20 cellular contexts compared by ENCODE assay signal in genomic region chr7:66379761-66380160, GRCh38.
DNase-seq lines count a peak whose midpoint lies in the region; FAIRE-seq and TF ChIP-seq lines count a peak whose summit lies in the region.
"Had no signal": no experiment of that assay in that cellular context is flagged by ENCODE, and none has a peak within 500 bp of the region (broad histone marks: within the 10 kb centered on the region; RNA-seq: fewer than 3 reads in every experiment).

No MANE protein-coding gene starts in this region.

- H3K27ac Mint-ChIP-seq in astrocyte (ENCODE audit: unreplicated experiment) = peak overlapping the region; percentile 1
- H3K27ac Mint-ChIP-seq: activated naive CD4-positive, alpha-beta T cell treated with anti-CD3 and anti-CD28 coated beads, Interleukin-2, amount 50 U/mL, for 24 hours; progenitor cell of endocrine pancreas had no signal

- no peaks in the 10 kb centered on the region for H4K20me1 ChIP-seq in astrocyte (ENCODE audit: insufficient read depth, low read length)

- no peak for TF ChIP-seq POLR2A in Peyer's patch (IDR thresholded peaks at IDR 0.05)

- no peak overlapping the region for H2AFZ ChIP-seq in ACC112 (ENCODE audit: low read length, unreplicated experiment)
- H2AFZ ChIP-seq in astrocyte (ENCODE audit: low read depth, low read length) = no peak overlapping the region

- DNase-seq in LoVo (ENCODE audit: low spot score) (peak; percentile 23), astrocyte (ENCODE audit: low read depth) (peak; percentile 18), fibroblast of villous mesenchyme (ENCODE audit: low read depth) (peak; percentile 64), Peyer's patch (no peak), HTR-8/SVneo (ENCODE audit: insufficient read length, low spot score) (no peak), NCI-H2227 (lab: John Stamatoyannopoulos, UW; ENCODE audit: unreplicated experiment) (no peak), BE2C (no peak)
- DNase-seq: activated CD4-positive, alpha-beta T cell treated with anti-CD3 and anti-CD28 coated beads, Interleukin-2, amount 10 ng/mL, durations not matched to agents 7 days and 5 days; left ventricle myocardium superior; naive B cell; NCI-H1930; NCI-H510A treated with DMSO at 0.1 percent for 48 hours; spleen; stimulated activated naive CD4-positive, alpha-beta T cell; upper lobe of left lung had no signal

- TF ChIP-seq CTCF in astrocyte (IDR thresholded peaks at IDR 0.05; ENCODE audit: insufficient read depth, low read depth, low read length) (no peak), fibroblast of villous mesenchyme (IDR thresholded peaks at IDR 0.05; ENCODE audit: insufficient read depth, low read depth, low read length) (no peak), Peyer's patch (IDR thresholded peaks at IDR 0.05) (no peak), BE2C (IDR thresholded peaks at IDR 0.05; ENCODE audit: low read depth, low read length) (no peak)

- H3K4me1 Mint-ChIP-seq in astrocyte (ENCODE audit: low read depth, unreplicated experiment) = peaks cover 6% of the 10 kb centered on the region
- H3K4me1 Mint-ChIP-seq: activated CD4-positive, alpha-beta T cell treated with anti-CD3 and anti-CD28 coated beads, Interleukin-2, amount 10 ng/mL, durations not matched to agents 7 days and 5 days; activated naive CD4-positive, alpha-beta T cell treated with anti-CD3 and anti-CD28 coated beads, Interleukin-2, amount 50 U/mL, for 24 hours had no signal

- peaks cover 28% of the 10 kb centered on the region for H3K36me3 Mint-ChIP-seq in astrocyte (ENCODE audit: low read depth, unreplicated experiment)

- no peak overlapping the region for H3K9ac ChIP-seq in astrocyte (ENCODE audit: low read length)

- H3K27me3 ChIP-seq in ACC112 (ENCODE audit: insufficient read depth, low read length) (no peaks in the 10 kb centered on the region), astrocyte (ENCODE audit: insufficient read depth, low read length) (no peaks in the 10 kb centered on the region), Peyer's patch (no peaks in the 10 kb centered on the region), BE2C (no peaks in the 10 kb centered on the region)
- H3K27me3 ChIP-seq: spleen, upper lobe of left lung had no signal

- H3K27ac ChIP-seq in ACC112 (ENCODE audit: low read depth, low read length) (peak overlapping the region; percentile 68), astrocyte (ENCODE audit: low read depth, low read length) (peak overlapping the region; percentile 45), Peyer's patch (no peak overlapping the region)
- H3K27ac ChIP-seq: spleen, upper lobe of left lung had no signal

- H3K79me2 ChIP-seq in ACC112 (ENCODE audit: control insufficient read depth, insufficient read depth, low read length, unreplicated experiment) (no peaks in the 10 kb centered on the region), astrocyte (ENCODE audit: insufficient read depth, low read length) (no peaks in the 10 kb centered on the region)

- FAIRE-seq in astrocyte (lab: Jason Lieb, UNC) (no peak), HTR-8/SVneo (lab: Jason Lieb, UNC) (no peak)
- FAIRE-seq: G401.6, H1 had no signal

- H3K36me3 ChIP-seq in ACC112 (ENCODE audit: insufficient read depth, low read length) (peaks cover 6% of the 10 kb centered on the region; the same call in 1 of the 2 replicates), astrocyte (ENCODE audit: insufficient read depth, low read length) (no peaks in the 10 kb centered on the region), Peyer's patch (peaks cover 0 to 4% (median 0%) of the 10 kb centered on the region in 3 donors), BE2C (no peaks in the 10 kb centered on the region)

- no peaks in the 10 kb centered on the region for H3K9me3 Mint-ChIP-seq in astrocyte (ENCODE audit: unreplicated experiment)

- no peaks in the 10 kb centered on the region for H3K27me3 Mint-ChIP-seq in astrocyte (ENCODE audit: low read depth, unreplicated experiment)
- H3K27me3 Mint-ChIP-seq: activated CD4-positive, alpha-beta T cell treated with anti-CD3 and anti-CD28 coated beads, Interleukin-2, amount 10 ng/mL, durations not matched to agents 7 days and 5 days; activated naive CD4-positive, alpha-beta T cell treated with anti-CD3 and anti-CD28 coated beads, Interleukin-2, amount 50 U/mL, for 24 hours; naive B cell; progenitor cell of endocrine pancreas had no signal

- H3K4me3 ChIP-seq in ACC112 (ENCODE audit: low read depth, low read length) = no peak overlapping the region
- no peak overlapping the region for H3K4me3 ChIP-seq in astrocyte (ENCODE audit: insufficient read depth, low read depth, low read length)
- H3K4me3 ChIP-seq in fibroblast of villous mesenchyme (ENCODE audit: low read depth, low read length) = no peak overlapping the region
- H3K4me3 ChIP-seq in Peyer's patch = no peak overlapping the region
- H3K4me3 ChIP-seq in BE2C (ENCODE audit: low read depth, low read length) = no peak overlapping the region
- H3K4me3 ChIP-seq: spleen, upper lobe of left lung had no signal

- H3K4me2 ChIP-seq in astrocyte (ENCODE audit: low read length) = no peak overlapping the region

- H3K9me3 ChIP-seq in astrocyte (ENCODE audit: insufficient read depth, low read depth, low read length) = no peaks in the 10 kb centered on the region
- peaks cover 0 to 8% (median 0%) of the 10 kb centered on the region in 4 donors for H3K9me3 ChIP-seq in Peyer's patch
- no peaks in the 10 kb centered on the region for H3K9me3 ChIP-seq in BE2C

- H3K4me1 ChIP-seq in ACC112 (ENCODE audit: control insufficient read depth, insufficient read depth, low read length, unreplicated experiment) (peaks cover 13% of the 10 kb centered on the region), astrocyte (ENCODE audit: insufficient read depth, low read length) (peaks cover 4% of the 10 kb centered on the region), Peyer's patch (no peaks in the 10 kb centered on the region), BE2C (no peaks in the 10 kb centered on the region)
- H3K4me1 ChIP-seq: spleen, upper lobe of left lung had no signal

- H3K4me3 Mint-ChIP-seq in astrocyte (ENCODE audit: unreplicated experiment) = no peak overlapping the region
- H3K4me3 Mint-ChIP-seq: activated CD4-positive, alpha-beta T cell treated with anti-CD3 and anti-CD28 coated beads, Interleukin-2, amount 10 ng/mL, durations not matched to agents 7 days and 5 days; activated naive CD4-positive, alpha-beta T cell treated with anti-CD3 and anti-CD28 coated beads, Interleukin-2, amount 50 U/mL, for 24 hours had no signal

Comparison
In these comparisons a context has a peak if more than half of its experiments do, and no peak if none do; other contexts are left out.
1. H3K27ac ChIP-seq: peak in ACC112 (single experiment) and astrocyte (single experiment); none in Peyer's patch (0 of 4).
2. DNase-seq: peak in LoVo (single experiment), astrocyte (single experiment) and fibroblast of villous mesenchyme (single experiment); none in Peyer's patch (0 of 3), HTR-8/SVneo (single experiment), NCI-H2227 (single experiment) and BE2C (single experiment).